8 cellular contexts compared by ENCODE assay signal in the genomic region with DNA sequence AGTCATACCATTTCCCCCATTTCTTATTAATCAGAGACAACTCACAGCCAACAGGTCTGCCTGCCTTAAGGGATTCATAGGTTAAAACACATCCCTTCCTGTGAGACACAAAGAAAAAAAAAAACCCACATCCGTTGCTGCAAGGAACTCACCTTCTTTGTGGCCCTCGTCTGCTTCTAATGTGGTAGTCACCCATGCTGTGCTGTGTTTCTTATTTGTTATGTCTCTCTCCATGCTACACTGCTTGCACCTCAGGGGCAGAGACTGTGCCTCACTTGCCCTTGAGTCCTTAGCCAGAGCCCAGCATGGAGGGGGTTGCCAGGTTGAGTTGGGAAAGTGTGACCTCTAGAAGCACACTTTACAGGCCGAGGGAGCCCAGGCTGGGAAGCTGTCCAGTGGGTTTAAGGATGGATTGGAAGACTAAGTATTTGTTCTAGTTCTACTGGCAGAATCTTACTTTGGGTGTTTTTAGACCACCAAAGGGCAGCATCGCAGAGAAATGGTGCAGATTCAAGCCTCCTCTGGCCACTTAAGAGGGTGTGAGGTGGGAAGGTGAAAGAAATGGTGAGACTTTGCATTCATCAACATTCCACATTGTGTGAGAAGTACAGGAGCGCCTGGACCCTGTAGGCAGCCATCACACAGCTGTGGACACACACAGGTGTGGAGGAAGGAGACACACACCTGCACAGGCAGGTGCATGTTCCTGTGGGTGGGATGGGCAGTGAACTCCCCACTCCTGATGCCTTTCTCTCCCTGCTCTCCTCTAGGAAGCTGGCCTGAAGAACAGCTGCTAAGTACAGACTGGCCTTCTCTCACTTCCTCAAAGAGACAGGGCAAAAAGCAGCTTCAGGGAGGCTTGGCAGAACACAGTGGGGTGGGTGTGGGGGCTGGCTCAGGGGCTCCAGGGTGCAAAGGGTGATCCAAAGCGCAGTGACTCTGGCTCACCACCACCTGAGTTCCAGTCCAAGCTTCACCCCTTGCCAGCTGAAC. TPM values are rescaled to one million over a fixed set of nuclear protein-coding genes. Genes with fewer than 3 reads are reported as not detected.
DNase-seq lines count a peak whose midpoint lies in the region; ATAC-seq lines count a peak whose summit lies in the region.

No MANE protein-coding gene starts in this region.

- peak; percentile 38 for DNase-seq in activated CD8-positive, alpha-beta memory T cell treated with anti-CD3 and anti-CD28 coated beads, Interleukin-2, amount 50 U/mL, for 4 hours
- no peak for DNase-seq in activated CD8-positive, alpha-beta memory T cell treated with anti-CD3 and anti-CD28 coated beads, Interleukin-2, amount 50 U/mL, for 48 hours
- DNase-seq in activated T-helper 2 cell treated with anti-CD3 and anti-CD28 coated beads, Interferon-gamma antibody, Interleukin-2, Interleukin-4, amounts not matched to agents 10 μg/mL and 5 μg/mL and 100 μg/mL, durations not matched to agents 14 hours and 24 hours and 36 hours (ENCODE audit: low spot score), result peak; percentile 62
- peak; percentile 10 to 88 (median 59) for DNase-seq in stimulated activated naive CD4-positive, alpha-beta T cell (lab: John Stamatoyannopoulos, UW)
- DNase-seq in NCI-H1436 treated with DMSO at 0.1 percent for 48 hours (lab: John Stamatoyannopoulos, UW) (no peak), dedifferentiated amniotic fluid mesenchymal stem cell (ENCODE audit: extremely low spot score) (no peak), occipital lobe (lab: John Stamatoyannopoulos, UW) (no peak)

- no peaks in the 10 kb centered on the region for H3K9me3 Mint-ChIP-seq in activated T-helper 2 cell treated with anti-CD3 and anti-CD28 coated beads, Interferon-gamma antibody, Interleukin-2, Interleukin-4, amounts not matched to agents 10 μg/mL and 5 μg/mL and 100 μg/mL, durations not matched to agents 14 hours and 24 hours and 36 hours

- peak overlapping the region; percentile 98 for H3K27ac Mint-ChIP-seq in activated T-helper 2 cell treated with anti-CD3 and anti-CD28 coated beads, Interferon-gamma antibody, Interleukin-2, Interleukin-4, amounts not matched to agents 10 μg/mL and 5 μg/mL and 100 μg/mL, durations not matched to agents 14 hours and 24 hours and 36 hours

- no peaks in the 10 kb centered on the region for H3K27me3 Mint-ChIP-seq in activated T-helper 2 cell treated with anti-CD3 and anti-CD28 coated beads, Interferon-gamma antibody, Interleukin-2, Interleukin-4, amounts not matched to agents 10 μg/mL and 5 μg/mL and 100 μg/mL, durations not matched to agents 14 hours and 24 hours and 36 hours (ENCODE audit: low read depth)

- intact Hi-C loops in activated T-helper 2 cell treated with anti-CD3 and anti-CD28 coated beads, Interferon-gamma antibody, Interleukin-2, Interleukin-4, amounts not matched to agents 10 μg/mL and 5 μg/mL and 100 μg/mL, durations not matched to agents 14 hours and 24 hours and 36 hours (cut with micrococcal nuclease), result loop anchor here (1.0 to 2.0 kb wide), 3 partner anchors 17 to 53 kb away; no protein-coding TSS in a partner anchor

- peaks cover 77% of the 10 kb centered on the region for H3K36me3 Mint-ChIP-seq in activated T-helper 2 cell treated with anti-CD3 and anti-CD28 coated beads, Interferon-gamma antibody, Interleukin-2, Interleukin-4, amounts not matched to agents 10 μg/mL and 5 μg/mL and 100 μg/mL, durations not matched to agents 14 hours and 24 hours and 36 hours (ENCODE audit: low read depth)

- ATAC-seq in HG03432 (IDR thresholded peaks at IDR 0.05; ENCODE audit: unreplicated experiment), result peak; percentile 82

- H3K4me1 Mint-ChIP-seq in activated T-helper 2 cell treated with anti-CD3 and anti-CD28 coated beads, Interferon-gamma antibody, Interleukin-2, Interleukin-4, amounts not matched to agents 10 μg/mL and 5 μg/mL and 100 μg/mL, durations not matched to agents 14 hours and 24 hours and 36 hours (ENCODE audit: low read depth), result peaks cover 63% of the 10 kb centered on the region

- H3K4me3 Mint-ChIP-seq in activated T-helper 2 cell treated with anti-CD3 and anti-CD28 coated beads, Interferon-gamma antibody, Interleukin-2, Interleukin-4, amounts not matched to agents 10 μg/mL and 5 μg/mL and 100 μg/mL, durations not matched to agents 14 hours and 24 hours and 36 hours (ENCODE audit: low read depth), result peak overlapping the region; percentile 66

RNA-seq across cellular contexts. Expression of gene GLB1, which starts 48.8 kb away (rescaled TPM):
- total RNA-seq in activated T-helper 2 cell treated with anti-CD3 and anti-CD28 coated beads, Interferon-gamma antibody, Interleukin-2, Interleukin-4, amounts not matched to agents 10 μg/mL and 5 μg/mL and 100 μg/mL, durations not matched to agents 14 hours and 24 hours and 36 hours, result 60.3 and 60.8 TPM in 2 replicates
- 15.9 TPM for total RNA-seq in occipital lobe

RNA-seq across cellular contexts. Expression of gene TMPPE, which starts 48.8 kb away (rescaled TPM):
- 14.9 and 15.8 TPM in 2 replicates for total RNA-seq in activated T-helper 2 cell treated with anti-CD3 and anti-CD28 coated beads, Interferon-gamma antibody, Interleukin-2, Interleukin-4, amounts not matched to agents 10 μg/mL and 5 μg/mL and 100 μg/mL, durations not matched to agents 14 hours and 24 hours and 36 hours
- 5.6 TPM for total RNA-seq in occipital lobe

Comparison
In these comparisons a context has a peak if more than half of its experiments do, and no peak if none do; other contexts are left out.
1. DNase-seq: peak in activated CD8-positive, alpha-beta memory T cell treated with anti-CD3 and anti-CD28 coated beads, Interleukin-2, amount 50 U/mL, for 4 hours (single experiment), activated T-helper 2 cell treated with anti-CD3 and anti-CD28 coated beads, Interferon-gamma antibody, Interleukin-2, Interleukin-4, amounts not matched to agents 10 μg/mL and 5 μg/mL and 100 μg/mL, durations not matched to agents 14 hours and 24 hours and 36 hours (single experiment) and stimulated activated naive CD4-positive, alpha-beta T cell (6 of 6); none in activated CD8-positive, alpha-beta memory T cell treated with anti-CD3 and anti-CD28 coated beads, Interleukin-2, amount 50 U/mL, for 48 hours (single experiment), NCI-H1436 treated with DMSO at 0.1 percent for 48 hours (single experiment), dedifferentiated amniotic fluid mesenchymal stem cell (single experiment) and occipital lobe (single experiment).